2 cellular contexts compared by ENCODE assay signal in genomic region chr3:129211345-129211744, GRCh38.
TF ChIP-seq lines count a peak whose summit lies in the region.

No MANE protein-coding gene starts in this region.

TF ChIP-seq in SK-N-SH, 30 proteins besides CTCF, POLR2A, EP300 and RAD21:
- TF ChIP-seq IRF3 (IDR thresholded peaks at IDR 0.05; ENCODE audit: low read depth, low read length) = no peak
- no peak for TF ChIP-seq RXRA (IDR thresholded peaks at IDR 0.05; ENCODE audit: borderline replicate concordance, low read depth)
- no peak for TF ChIP-seq FOXJ3 (CRISPR knock-in tag; IDR thresholded peaks at IDR 0.05)
- TF ChIP-seq GABPA (IDR thresholded peaks at IDR 0.05; ENCODE audit: low read depth) = no peak
- no peak for TF ChIP-seq YY1 (IDR thresholded peaks at IDR 0.05; ENCODE audit: low read depth)
- TF ChIP-seq, protein P1, sequence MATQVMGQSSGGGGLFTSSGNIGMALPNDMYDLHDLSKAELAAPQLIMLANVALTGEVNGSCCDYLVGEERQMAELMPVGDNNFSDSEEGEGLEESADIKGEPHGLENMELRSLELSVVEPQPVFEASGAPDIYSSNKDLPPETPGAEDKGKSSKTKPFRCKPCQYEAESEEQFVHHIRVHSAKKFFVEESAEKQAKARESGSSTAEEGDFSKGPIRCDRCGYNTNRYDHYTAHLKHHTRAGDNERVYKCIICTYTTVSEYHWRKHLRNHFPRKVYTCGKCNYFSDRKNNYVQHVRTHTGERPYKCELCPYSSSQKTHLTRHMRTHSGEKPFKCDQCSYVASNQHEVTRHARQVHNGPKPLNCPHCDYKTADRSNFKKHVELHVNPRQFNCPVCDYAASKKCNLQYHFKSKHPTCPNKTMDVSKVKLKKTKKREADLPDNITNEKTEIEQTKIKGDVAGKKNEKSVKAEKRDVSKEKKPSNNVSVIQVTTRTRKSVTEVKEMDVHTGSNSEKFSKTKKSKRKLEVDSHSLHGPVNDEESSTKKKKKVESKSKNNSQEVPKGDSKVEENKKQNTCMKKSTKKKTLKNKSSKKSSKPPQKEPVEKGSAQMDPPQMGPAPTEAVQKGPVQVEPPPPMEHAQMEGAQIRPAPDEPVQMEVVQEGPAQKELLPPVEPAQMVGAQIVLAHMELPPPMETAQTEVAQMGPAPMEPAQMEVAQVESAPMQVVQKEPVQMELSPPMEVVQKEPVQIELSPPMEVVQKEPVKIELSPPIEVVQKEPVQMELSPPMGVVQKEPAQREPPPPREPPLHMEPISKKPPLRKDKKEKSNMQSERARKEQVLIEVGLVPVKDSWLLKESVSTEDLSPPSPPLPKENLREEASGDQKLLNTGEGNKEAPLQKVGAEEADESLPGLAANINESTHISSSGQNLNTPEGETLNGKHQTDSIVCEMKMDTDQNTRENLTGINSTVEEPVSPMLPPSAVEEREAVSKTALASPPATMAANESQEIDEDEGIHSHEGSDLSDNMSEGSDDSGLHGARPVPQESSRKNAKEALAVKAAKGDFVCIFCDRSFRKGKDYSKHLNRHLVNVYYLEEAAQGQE (IDR thresholded peaks at IDR 0.05; ENCODE audit: low read depth, low read length) = no peak
- no peak for TF ChIP-seq ELF1 (IDR thresholded peaks at IDR 0.05)
- TF ChIP-seq GATA2 (CRISPR knock-in tag; IDR thresholded peaks at IDR 0.05) = no peak
- no peak for TF ChIP-seq POLR2AphosphoS5 (IDR thresholded peaks at IDR 0.05; ENCODE audit: low read depth, low read length)
- TF ChIP-seq EZH2phosphoT487 (IDR thresholded peaks at IDR 0.05; ENCODE audit: borderline replicate concordance, low read depth) = no peak
- TF ChIP-seq TAF1 (IDR thresholded peaks at IDR 0.05; ENCODE audit: borderline replicate concordance, low read depth, low read length) = no peak
- TF ChIP-seq, protein P2, sequence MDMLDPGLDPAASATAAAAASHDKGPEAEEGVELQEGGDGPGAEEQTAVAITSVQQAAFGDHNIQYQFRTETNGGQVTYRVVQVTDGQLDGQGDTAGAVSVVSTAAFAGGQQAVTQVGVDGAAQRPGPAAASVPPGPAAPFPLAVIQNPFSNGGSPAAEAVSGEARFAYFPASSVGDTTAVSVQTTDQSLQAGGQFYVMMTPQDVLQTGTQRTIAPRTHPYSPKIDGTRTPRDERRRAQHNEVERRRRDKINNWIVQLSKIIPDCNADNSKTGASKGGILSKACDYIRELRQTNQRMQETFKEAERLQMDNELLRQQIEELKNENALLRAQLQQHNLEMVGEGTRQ (IDR thresholded peaks at IDR 0.05; ENCODE audit: borderline replicate concordance, low read depth, low read length) = no peak
- no peak for TF ChIP-seq TEAD4 (IDR thresholded peaks at IDR 0.05; ENCODE audit: borderline replicate concordance, insufficient read depth)
- no peak for TF ChIP-seq FOSL2 (IDR thresholded peaks at IDR 0.05; ENCODE audit: borderline replicate concordance, low read depth)
- TF ChIP-seq RFX5 (IDR thresholded peaks at IDR 0.05; ENCODE audit: low read length) = no peak
- TF ChIP-seq MXI1 (IDR thresholded peaks at IDR 0.05; ENCODE audit: low read depth, low read length) = no peak
- no peak for TF ChIP-seq JUND (IDR thresholded peaks at IDR 0.05)

TF ChIP-seq in SK-N-SH treated with all-trans-retinoic acid at 6 μM for 48 hours, 23 proteins besides CTCF, POLR2A, EP300 and RAD21:
- TF ChIP-seq ESRRG (CRISPR knock-in tag; IDR thresholded peaks at IDR 0.05) (no peak), SNAI2 (CRISPR knock-in tag; IDR thresholded peaks at IDR 0.05) (no peak), OSR1 (CRISPR knock-in tag; IDR thresholded peaks at IDR 0.05) (no peak), ZNF565 (CRISPR knock-in tag; conservative IDR thresholded peaks at IDR 0.05; ENCODE audit: low read depth) (no peak), RARB (CRISPR knock-in tag; IDR thresholded peaks at IDR 0.05) (no peak), GLIS3 (CRISPR knock-in tag; IDR thresholded peaks at IDR 0.05) (no peak), ISL1 (CRISPR knock-in tag; IDR thresholded peaks at IDR 0.05) (no peak)
- TF ChIP-seq, protein P3, sequence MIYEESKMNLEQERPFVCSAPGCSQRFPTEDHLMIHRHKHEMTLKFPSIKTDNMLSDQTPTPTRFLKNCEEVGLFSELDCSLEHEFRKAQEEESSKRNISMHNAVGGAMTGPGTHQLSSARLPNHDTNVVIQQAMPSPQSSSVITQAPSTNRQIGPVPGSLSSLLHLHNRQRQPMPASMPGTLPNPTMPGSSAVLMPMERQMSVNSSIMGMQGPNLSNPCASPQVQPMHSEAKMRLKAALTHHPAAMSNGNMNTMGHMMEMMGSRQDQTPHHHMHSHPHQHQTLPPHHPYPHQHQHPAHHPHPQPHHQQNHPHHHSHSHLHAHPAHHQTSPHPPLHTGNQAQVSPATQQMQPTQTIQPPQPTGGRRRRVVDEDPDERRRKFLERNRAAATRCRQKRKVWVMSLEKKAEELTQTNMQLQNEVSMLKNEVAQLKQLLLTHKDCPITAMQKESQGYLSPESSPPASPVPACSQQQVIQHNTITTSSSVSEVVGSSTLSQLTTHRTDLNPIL (CRISPR knock-in tag; IDR thresholded peaks at IDR 0.05; ENCODE audit: low read depth) = no peak
